Comparison of ENCODE assay signal across 8 cellular contexts in the genomic region with DNA sequence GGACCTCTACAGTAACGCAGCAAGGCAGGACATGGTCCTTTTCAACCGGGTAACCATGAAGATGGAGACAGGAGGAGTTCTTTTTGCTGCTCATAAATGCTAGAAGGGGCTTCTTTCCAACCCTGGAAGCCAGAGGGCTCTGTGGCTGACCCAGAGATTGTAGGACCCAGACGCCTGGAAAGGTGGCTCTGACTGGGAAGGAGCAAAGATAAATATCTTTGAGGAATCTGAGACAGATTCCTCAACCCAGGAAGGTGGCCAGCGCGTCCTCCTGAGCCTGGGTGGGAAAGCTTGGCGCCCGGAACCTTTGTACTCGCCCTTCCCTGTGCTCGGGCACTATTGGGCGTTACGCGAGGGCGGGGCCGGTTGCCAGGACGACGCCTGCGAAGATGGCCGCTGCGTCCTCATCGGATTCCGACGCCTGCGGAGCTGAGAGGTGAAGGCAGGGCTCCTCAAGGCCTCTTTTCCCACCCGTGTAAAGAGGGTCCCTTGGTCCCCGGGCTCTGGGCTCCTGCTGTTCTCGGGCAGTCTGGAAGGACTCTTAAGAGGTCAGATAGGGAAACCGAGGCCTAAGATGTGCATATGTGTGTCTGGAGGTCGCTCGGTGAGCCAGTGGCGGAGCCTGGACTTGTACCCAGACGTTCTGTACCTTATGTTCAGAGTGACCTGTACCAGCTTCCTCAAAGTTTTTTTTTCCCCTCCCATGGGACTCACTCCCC. TPM values are rescaled to one million over a fixed set of nuclear protein-coding genes. Genes with fewer than 3 reads are reported as not detected.
A peak's percentile ranks its signal among the peaks of the same experiment; 100 is the strongest.
DNase-seq lines count a peak whose midpoint lies in the region; ATAC-seq and TF ChIP-seq lines count a peak whose summit lies in the region.

Gene BBS1, plus strand, starts transcription at position 365 of the 719 bp plus-strand sequence. Its CDS starts 25 bp downstream, at position 390.

- intact Hi-C loops in CD4-positive, alpha-beta memory T cell (cut with micrococcal nuclease) = loop anchor here (2.0 kb wide), 1 partner anchor 30 kb away; the partner anchor contains the start of gene DPP3
- intact Hi-C loops in esophagus muscularis mucosa (cut with DNase I) = no loop called here

- peak in 1 of 3 experiments; percentile 22 for TF ChIP-seq CTCF in esophagus muscularis mucosa (IDR thresholded peaks at IDR 0.05)

- peaks cover 4% of the 10 kb centered on the region for H3K36me3 ChIP-seq in CD4-positive, alpha-beta memory T cell (ENCODE audit: insufficient read depth, low read length)
- peaks cover 10 to 26% (median 19%) of the 10 kb centered on the region in 4 donors for H3K36me3 ChIP-seq in esophagus muscularis mucosa

- WGBS in esophagus muscularis mucosa = under 1% methylated on average over 27 of the region's 31 CpGs

- TF ChIP-seq POLR2A in esophagus muscularis mucosa (IDR thresholded peaks at IDR 0.05; ENCODE audit: low read depth) = no peak

- TF ChIP-seq EP300 in esophagus muscularis mucosa (IDR thresholded peaks at IDR 0.05) = no peak

- H3K27ac Mint-ChIP-seq in CD4-positive, alpha-beta memory T cell = peak within 1 kb of the TSS; percentile 56 to 91 (median 81)

- ATAC-seq in GM19467 (IDR thresholded peaks at IDR 0.05; ENCODE audit: unreplicated experiment) = peak; percentile 82
- peak; percentile 98 to 100 for ATAC-seq in activated T-cell treated with anti-CD3 and anti-CD28 coated beads, Interleukin-2, amount 50 U/mL, for 4 hours

- H3K27me3 ChIP-seq in CD4-positive, alpha-beta memory T cell (ENCODE audit: insufficient read depth, low read length) = no peaks in the 10 kb centered on the region
- H3K27me3 ChIP-seq in esophagus muscularis mucosa = no peaks in the 10 kb centered on the region

- H3K4me3 Mint-ChIP-seq in CD4-positive, alpha-beta memory T cell = peak within 1 kb of the TSS; percentile 86 to 91 (median 90)
- peak within 1 kb of the TSS; percentile 90 for H3K4me3 Mint-ChIP-seq in activated T-cell treated with anti-CD3 and anti-CD28 coated beads, Interleukin-2, amount 50 U/mL, for 4 hours

- DNase-seq in CD4-positive, alpha-beta memory T cell = peak; percentile 75 to 79 (median 78)
- peak; percentile 100 for DNase-seq in HuH-7.5 (ENCODE audit: low spot score)
- DNase-seq in activated T-cell treated with anti-CD3 and anti-CD28 coated beads, Interleukin-2, amount 50 U/mL, for 4 hours = peak; percentile 79
- DNase-seq in esophagus muscularis mucosa (ENCODE audit: extremely low spot score) = peak; percentile 95
- DNase-seq in myocyte (ENCODE audit: low read depth) = peak; percentile 81
- DNase-seq in stimulated activated CD8-positive, alpha-beta memory T cell treated with anti-CD3 and anti-CD28 coated beads, Interleukin-7, amount 100 ng/mL, for 24 hours (ENCODE audit: low read depth) = peak; percentile 71

- peaks cover 7 to 19% of the 10 kb centered on the region in 2 donors for H3K36me3 Mint-ChIP-seq in CD4-positive, alpha-beta memory T cell
- peaks cover 14% of the 10 kb centered on the region for H3K36me3 Mint-ChIP-seq in activated T-cell treated with anti-CD3 and anti-CD28 coated beads, Interleukin-2, amount 50 U/mL, for 4 hours (ENCODE audit: insufficient read depth)

- H3K4me3 ChIP-seq in CD4-positive, alpha-beta memory T cell (ENCODE audit: low read length in 2 of 2) = peak within 1 kb of the TSS; percentile 90 to 94
- peak within 1 kb of the TSS; percentile 68 to 84 (median 79) for H3K4me3 ChIP-seq in esophagus muscularis mucosa

- H3K4me1 Mint-ChIP-seq in CD4-positive, alpha-beta memory T cell = peaks cover 8 to 19% (median 17%) of the 10 kb centered on the region in 4 donors
- peaks cover 9% of the 10 kb centered on the region for H3K4me1 Mint-ChIP-seq in activated T-cell treated with anti-CD3 and anti-CD28 coated beads, Interleukin-2, amount 50 U/mL, for 4 hours (ENCODE audit: low read depth)

- peak within 1 kb of the TSS; percentile 58 for H3K27ac ChIP-seq in CD4-positive, alpha-beta memory T cell (ENCODE audit: low read depth, low read length)
- H3K27ac ChIP-seq in esophagus muscularis mucosa (replicated peaks in 1 of 4) = peak within 1 kb of the TSS; percentile 64 to 80 (median 68)

- no peaks in the 10 kb centered on the region for H3K27me3 Mint-ChIP-seq in CD4-positive, alpha-beta memory T cell
- H3K27me3 Mint-ChIP-seq in activated T-cell treated with anti-CD3 and anti-CD28 coated beads, Interleukin-2, amount 50 U/mL, for 4 hours (ENCODE audit: low read depth) = no peaks in the 10 kb centered on the region

- H3K9me3 Mint-ChIP-seq in CD4-positive, alpha-beta memory T cell = no peaks in the 10 kb centered on the region
- H3K9me3 Mint-ChIP-seq in activated T-cell treated with anti-CD3 and anti-CD28 coated beads, Interleukin-2, amount 50 U/mL, for 4 hours = no peaks in the 10 kb centered on the region

- H3K9me3 ChIP-seq in CD4-positive, alpha-beta memory T cell (ENCODE audit: control insufficient read depth in 1 of 2, low read length in 2 of 2) = no peaks in the 10 kb centered on the region
- no peaks in the 10 kb centered on the region for H3K9me3 ChIP-seq in esophagus muscularis mucosa

- POLR2A ChIA-PET in CD4-positive, alpha-beta memory T cell (lab: Charles Lee; ENCODE audit: partially characterized antibody) = interaction anchor here (0.6 to 3.5 kb wide), 11 partner anchors 31 to 928 kb away, joined by 3 to 19 read pairs (median 3); partner anchors contain the start of genes ACTN3, DPP3, KDM2A and PELI3

- H3K4me1 ChIP-seq in CD4-positive, alpha-beta memory T cell (ENCODE audit: insufficient read depth, low read length) = peaks cover 18% of the 10 kb centered on the region
- H3K4me1 ChIP-seq in esophagus muscularis mucosa = peaks cover 9 to 25% (median 21%) of the 10 kb centered on the region in 4 donors

- CTCF ChIA-PET in CD4-positive, alpha-beta memory T cell (lab: Charles Lee; ENCODE audit: partially characterized antibody) = interaction anchor here (0.5 to 1.1 kb wide), 3 partner anchors 8 to 72 kb away, joined by 3 read pairs; partner anchors contain the start of gene MRPL11

TF ChIP-seq in PFSK-1, 5 proteins besides CTCF, POLR2A, EP300 and RAD21:
- TF ChIP-seq POLR2AphosphoS5 (IDR thresholded peaks at IDR 0.05; ENCODE audit: low read depth, low read length) (peak; percentile 86), SIN3A (IDR thresholded peaks at IDR 0.05; ENCODE audit: borderline replicate concordance, insufficient read depth, low read length) (peak; percentile 96; the same call in 1 of the 2 replicates), REST (IDR thresholded peaks at IDR 0.05; ENCODE audit: insufficient read depth in 1 of 2, low read depth in 2 of 2, low read length in 2 of 2) (peak in 1 of 2 experiments; percentile 72; a peak in 2 of 4 replicates), FOXP2 (optimal IDR thresholded peaks at IDR 0.05; ENCODE audit: borderline replicate concordance, extremely low read depth, extremely low read length, insufficient read depth) (peak; percentile 92), TAF1 (IDR thresholded peaks at IDR 0.05; ENCODE audit: borderline replicate concordance, insufficient read depth, low read length) (peak; percentile 98)

RNA-seq across cellular contexts. Expression of gene BBS1, which starts in this region (rescaled TPM):
- total RNA-seq in CD4-positive, alpha-beta memory T cell = 10 to 100 TPM; 37.3 to 41.3 TPM
- polyA plus RNA-seq in CD4-positive, alpha-beta memory T cell = 10 to 100 TPM in 1 of 2 donors, 1 to 10 TPM in 1; 8.9 to 15.5 TPM
- 11.8 TPM for polyA plus RNA-seq in PFSK-1 (2012; ENCODE audit: insufficient read length, low read depth)
- total RNA-seq in activated T-cell treated with anti-CD3 and anti-CD28 coated beads, Interleukin-2, amount 50 U/mL, for 4 hours = 10 to 100 TPM; 13.1 to 13.8 (median 13.6) TPM
- total RNA-seq in esophagus muscularis mucosa = 10 to 100 TPM; 68.1 to 78.5 (median 73.1) TPM
- total RNA-seq in myocyte = 29.5 and 39.6 TPM in 2 replicates
- polyA plus RNA-seq in myocyte (2012) = 28.6 TPM

Comparison
In these comparisons a context has a peak if more than half of its experiments do, and no peak if none do; other contexts are left out.
1. Peak in every context shown above with its lines: DNase-seq, ATAC-seq, H3K4me3 ChIP-seq and H3K27ac ChIP-seq.